In genomic region chr11:9695228-9695627, GRCh38 we compare ENCODE assay signal across 6 cellular contexts. TPM values are rescaled to one million over a fixed set of nuclear protein-coding genes. Genes with fewer than 3 reads are reported as not detected.
DNase-seq lines count a peak whose midpoint lies in the region; ATAC-seq, FAIRE-seq and TF ChIP-seq lines count a peak whose summit lies in the region.
"Not testable (repeated sequence)": the region's sequence is repeated elsewhere in the genome, so short reads cannot be mapped to it uniquely, and the experiment has no call there.

No MANE protein-coding gene starts in this region.

- H2BK20ac ChIP-seq in H1 (ENCODE audit: low read length): not testable (repeated sequence)

- H3K27ac Mint-ChIP-seq in IgD-negative memory B cell (peak overlapping the region in 2 of 3 donors; percentile 5 to 64), activated B cell treated with CpG ODN at 0.5 μM for 24 hours (peak overlapping the region; percentile 94)
- peak overlapping the region; percentile 69 for H3K27ac Mint-ChIP-seq in stimulated activated memory B cell treated with anti-CD40 and anti-IgM and Interleukin-4, amounts not matched to agents 10 μg/mL and 1 μg/mL and 100 μg/mL, for 72 hours

- not testable (repeated sequence) for TF ChIP-seq RAD21 in H1 (IDR thresholded peaks at IDR 0.05 in 1 of 2, conservative IDR thresholded peaks at IDR 0.05 in 1 of 2; ENCODE audit: low read depth in 2 of 2, low read length in 2 of 2)

- H4K5ac ChIP-seq in H1 (ENCODE audit: insufficient read length, low read depth, low read length): not testable (repeated sequence)

- peak overlapping the region in 2 of 4 donors; percentile 37 to 66 for H3K4me3 Mint-ChIP-seq in IgD-negative memory B cell
- H3K4me3 Mint-ChIP-seq in activated B cell treated with CpG ODN at 0.5 μM for 24 hours; stimulated activated memory B cell treated with anti-CD40 and anti-IgM and Interleukin-4, amounts not matched to agents 10 μg/mL and 1 μg/mL and 100 μg/mL, for 72 hours: not testable (repeated sequence)

- not testable (repeated sequence) for TF ChIP-seq CTCF in DOHH2 (IDR thresholded peaks at IDR 0.05; ENCODE audit: low read depth, low read length, poor library complexity, severe bottlenecking); activated B cell treated with CpG ODN at 0.5 μM for 24 hours (IDR thresholded peaks at IDR 0.05); H1 (IDR thresholded peaks at IDR 0.05; ENCODE audit: control extremely low read depth in 1 of 3, insufficient read depth in 1 of 3, low read depth in 1 of 3, low read length in 3 of 3)

- TF ChIP-seq EP300 in H1 (IDR thresholded peaks at IDR 0.05; ENCODE audit: borderline replicate concordance in 1 of 2, low read depth in 2 of 2, low read length in 2 of 2): not testable (repeated sequence)

- H2AK5ac ChIP-seq in H1 (ENCODE audit: low read depth, low read length): not testable (repeated sequence)

- not testable (repeated sequence) for H3K9me2 ChIP-seq in DOHH2 (replicated peaks; ENCODE audit: control insufficient read depth, low read length)

- not testable (repeated sequence) for H3K56ac ChIP-seq in H1 (replicated peaks; ENCODE audit: insufficient read length, low read depth, low read length)

- not testable (repeated sequence) for H3K23ac ChIP-seq in H1 (ENCODE audit: insufficient read length)

- not testable (repeated sequence) for H3K4ac ChIP-seq in H1 (replicated peaks; ENCODE audit: insufficient read length, low read depth, low read length)

- not testable (repeated sequence) for H3K27me3 ChIP-seq in DOHH2 (ENCODE audit: control insufficient read depth, low read length); H1 (replicated peaks in 1 of 4; ENCODE audit: control insufficient read depth in 3 of 4, extremely low read depth in 1 of 4, insufficient read depth in 3 of 4, low read length in 3 of 4)

- H4K8ac ChIP-seq in H1 (ENCODE audit: extremely low read depth, insufficient read depth, low read length): not testable (repeated sequence)

- intact Hi-C loops in activated B cell treated with CpG ODN at 0.5 μM for 24 hours (cut with micrococcal nuclease): not testable (repeated sequence)

- POLR2A ChIA-PET in activated B cell treated with CpG ODN at 0.5 μM for 24 hours (lab: Charles Lee): interaction anchor here (1.3 kb wide), 1 partner anchor 25 kb away, joined by 6 read pairs; no protein-coding TSS in a partner anchor
- POLR2A ChIA-PET in H1 (lab: Charles Lee; ENCODE audit: partially characterized antibody): not testable (repeated sequence)

- not testable (repeated sequence) for TF ChIP-seq POLR2A in H1 (IDR thresholded peaks at IDR 0.05; ENCODE audit: control extremely low read depth in 1 of 2, low read depth in 2 of 2, low read length in 2 of 2)

- H3F3A ChIP-seq in DOHH2 (ENCODE audit: control insufficient read depth, insufficient read depth): peaks cover 69% of the 10 kb centered on the region

- H3K4me1 Mint-ChIP-seq in IgD-negative memory B cell (peaks cover 57 to 63% (median 63%) of the 10 kb centered on the region in 3 donors), activated B cell treated with CpG ODN at 0.5 μM for 24 hours (peaks cover 84% of the 10 kb centered on the region)
- H3K4me1 Mint-ChIP-seq in stimulated activated memory B cell treated with anti-CD40 and anti-IgM and Interleukin-4, amounts not matched to agents 10 μg/mL and 1 μg/mL and 100 μg/mL, for 72 hours: peaks cover 80% of the 10 kb centered on the region

- H3K79me1 ChIP-seq in H1 (ENCODE audit: low read depth, low read length): not testable (repeated sequence)

- H3K9me3 ChIP-seq in DOHH2 (ENCODE audit: control insufficient read depth, insufficient read depth, low read length); H1 (ENCODE audit: insufficient read depth in 2 of 2, low read depth in 1 of 2, low read length in 1 of 2): not testable (repeated sequence)

- H3K4me3 ChIP-seq in DOHH2 (ENCODE audit: low read length): peak overlapping the region; percentile 44; the same call in 1 of the 2 replicates
- H3K4me3 ChIP-seq in H1 (ENCODE audit: extremely low read depth in 1 of 4, insufficient read depth in 2 of 4, low read depth in 3 of 4, low read length in 4 of 4): not testable (repeated sequence)

- not testable (repeated sequence) for H2BK120ac ChIP-seq in H1 (replicated peaks; ENCODE audit: low read depth, low read length)

- H3K4me1 ChIP-seq in DOHH2 (ENCODE audit: control insufficient read depth, low read length): peaks cover 97% of the 10 kb centered on the region
- H3K4me1 ChIP-seq in H1 (replicated peaks in 1 of 4; ENCODE audit: control insufficient read depth in 3 of 4, insufficient read depth in 4 of 4, low read length in 3 of 4): not testable (repeated sequence)

- H3K14ac ChIP-seq in H1 (ENCODE audit: insufficient read length): not testable (repeated sequence)

- DNase-seq in activated B cell treated with CpG ODN at 0.5 μM for 24 hours; H1 (ENCODE audit: low read depth in 1 of 2, low spot score in 2 of 2): not testable (repeated sequence)

- not testable (repeated sequence) for H4K91ac ChIP-seq in H1 (replicated peaks; ENCODE audit: insufficient read length, low read length)

- not testable (repeated sequence) for H2BK5ac ChIP-seq in H1 (ENCODE audit: low read depth, low read length)

- H3K27me3 Mint-ChIP-seq in IgD-negative memory B cell; activated B cell treated with CpG ODN at 0.5 μM for 24 hours; stimulated activated memory B cell treated with anti-CD40 and anti-IgM and Interleukin-4, amounts not matched to agents 10 μg/mL and 1 μg/mL and 100 μg/mL, for 72 hours: not testable (repeated sequence)

- H2BK15ac ChIP-seq in H1 (ENCODE audit: low read length): not testable (repeated sequence)

- peak overlapping the region; percentile 97 for H3K27ac ChIP-seq in DOHH2 (ENCODE audit: low read depth, low read length)
- not testable (repeated sequence) for H3K27ac ChIP-seq in H1 (ENCODE audit: low read depth, low read length)

- H2AFZ ChIP-seq in H1 (ENCODE audit: low read length): not testable (repeated sequence)

- H4K20me1 ChIP-seq in DOHH2 (ENCODE audit: control insufficient read depth, insufficient read depth, low read depth, low read length); H1 (replicated peaks in 1 of 2; ENCODE audit: control insufficient read depth in 1 of 2, insufficient read depth in 2 of 2, low read length in 2 of 2): not testable (repeated sequence)

- not testable (repeated sequence) for H2BK12ac ChIP-seq in H1 (ENCODE audit: low read depth, low read length)

- not testable (repeated sequence) for H3K9me3 Mint-ChIP-seq in IgD-negative memory B cell; activated B cell treated with CpG ODN at 0.5 μM for 24 hours; stimulated activated memory B cell treated with anti-CD40 and anti-IgM and Interleukin-4, amounts not matched to agents 10 μg/mL and 1 μg/mL and 100 μg/mL, for 72 hours

- peaks cover 14% of the 10 kb centered on the region for H3K36me3 Mint-ChIP-seq in IgD-negative memory B cell
- H3K36me3 Mint-ChIP-seq in activated B cell treated with CpG ODN at 0.5 μM for 24 hours (ENCODE audit: low read depth): peaks cover 71% of the 10 kb centered on the region
- peaks cover 53% of the 10 kb centered on the region for H3K36me3 Mint-ChIP-seq in stimulated activated memory B cell treated with anti-CD40 and anti-IgM and Interleukin-4, amounts not matched to agents 10 μg/mL and 1 μg/mL and 100 μg/mL, for 72 hours

- peaks cover 93% of the 10 kb centered on the region for H3K79me2 ChIP-seq in DOHH2 (ENCODE audit: control insufficient read depth, low read length)
- H3K79me2 ChIP-seq in H1 (ENCODE audit: control insufficient read depth in 1 of 2, insufficient read depth in 2 of 2, low read length in 2 of 2): peaks cover 0 to 32% of the 10 kb centered on the region in 2 experiments; a peak in 3 of 4 replicates

- H3K23me2 ChIP-seq in H1 (ENCODE audit: low read depth, low read length): not testable (repeated sequence)

- peak overlapping the region; percentile 35 for H3K4me2 ChIP-seq in DOHH2 (ENCODE audit: low read length)
- not testable (repeated sequence) for H3K4me2 ChIP-seq in H1 (ENCODE audit: insufficient read depth in 1 of 2, low read depth in 2 of 2, low read length in 2 of 2)

- not testable (repeated sequence) for ATAC-seq in SK-N-SH treated with all-trans-retinoic acid at 6 μM for 48 hours; activated B cell treated with CpG ODN at 0.5 μM for 24 hours (ENCODE audit: low read depth); stimulated activated memory B cell treated with anti-CD40 and anti-IgM and Interleukin-4, amounts not matched to agents 10 μg/mL and 1 μg/mL and 100 μg/mL, for 72 hours

- H3K18ac ChIP-seq in H1 (ENCODE audit: extremely low read depth, low read length): not testable (repeated sequence)

- peaks cover 77% of the 10 kb centered on the region for H3K36me3 ChIP-seq in DOHH2 (ENCODE audit: control insufficient read depth, low read length)
- peaks cover 0 to 18% (median 8%) of the 10 kb centered on the region in 4 experiments; a peak in 6 of 8 replicates for H3K36me3 ChIP-seq in H1 (ENCODE audit: control insufficient read depth in 2 of 4, insufficient read depth in 4 of 4, low read length in 3 of 4)

- H3K9ac ChIP-seq in H1 (replicated peaks in 1 of 4; ENCODE audit: extremely low read depth in 1 of 4, low read depth in 3 of 4, low read length in 3 of 4): not testable (repeated sequence)

- CTCF ChIA-PET in activated B cell treated with CpG ODN at 0.5 μM for 24 hours (lab: Charles Lee): not testable (repeated sequence)
- CTCF ChIA-PET in H1 (lab: Charles Lee; ENCODE audit: partially characterized antibody): interaction anchor here (0.8 kb wide), 1 partner anchor 88 kb away, joined by 3 read pairs; no protein-coding TSS in a partner anchor

- not testable (repeated sequence) for FAIRE-seq in H1 (lab: Jason Lieb, UNC)

- WGBS in H1 (ENCODE audit: extremely low coverage in 1 of 2, insufficient coverage in 1 of 2, insufficient read length in 1 of 2, insufficient replicate concordance in 2 of 2, low coverage in 1 of 2, low lambda C conversion rate in 2 of 2, missing lambda C conversion rate in 1 of 2), 2 experiments: 88% methylated on average over 8 of the region's 8 CpGs; no CpG with 5 or more reads in 1 of the 2 experiments

RNA-seq across cellular contexts. Expression of gene SWAP70, which starts 31.4 kb away (rescaled TPM):
- 298 TPM for polyA plus RNA-seq in IgD-negative memory B cell
- 277 and 288 TPM in 2 replicates for total RNA-seq in activated B cell treated with CpG ODN at 0.5 μM for 24 hours
- total RNA-seq in H1 (2021; fragmentation: NEBNext Ultra II Directional; extraction: Animal tissue kit (Norgen Biotek cat#: 25700)): 37.5 TPM in 2 replicates
- polyA plus RNA-seq in H1 (2011; rRNA removed): 9.8 and 14.8 TPM in 2 replicates
- 17.2 TPM for polyA plus RNA-seq in H1 (2011; cell fraction: cytosol; rRNA removed)
- 5.7 TPM for polyA plus RNA-seq in H1 (2011; cell fraction: nucleus; rRNA removed)
- 20.1 to 31.4 TPM (median 23.6 TPM) in 4 replicates for polyA plus RNA-seq in H1 (2012, experiment 1 of 2)
- polyA plus RNA-seq in H1 (2012, experiment 2 of 2): 1.9 TPM
- 23.1 TPM for polyA plus RNA-seq in H1 (2013, experiment 1 of 2)
- polyA plus RNA-seq in H1 (2013, experiment 2 of 2): 23.0 TPM
- 20.3 and 20.4 TPM in 2 replicates for polyA minus RNA-seq in H1 (2011; rRNA and poly(A)+ RNA removed)
- 16.1 TPM for polyA minus RNA-seq in H1 (2011; cell fraction: cytosol; rRNA and poly(A)+ RNA removed)
- polyA minus RNA-seq in H1 (2011; cell fraction: nucleus; rRNA and poly(A)+ RNA removed): 18.2 TPM

Comparison
In these comparisons a context has a peak if more than half of its experiments do, and no peak if none do; other contexts are left out.
1. H3K27ac Mint-ChIP-seq: peak in every context shown above with its lines; median percentile 94 in activated B cell treated with CpG ODN at 0.5 μM for 24 hours; 69 in stimulated activated memory B cell treated with anti-CD40 and anti-IgM and Interleukin-4, amounts not matched to agents 10 μg/mL and 1 μg/mL and 100 μg/mL, for 72 hours; 34 in IgD-negative memory B cell.